ENCODE assay signal across 22 cellular contexts in genomic region chr6:40523505-40524172, GRCh38.
"Had no signal": no experiment of that assay in that cellular context is flagged by ENCODE, and none has a peak within 500 bp of the region (broad histone marks: within the 10 kb centered on the region; RNA-seq: fewer than 3 reads in every experiment).

No MANE protein-coding gene starts in this region.

- H3K27me3 ChIP-seq: cardiac muscle cell, right lobe of liver, tibial nerve had no signal

- H3K36me3 ChIP-seq: cardiac muscle cell, right lobe of liver, suprapubic skin, tibial nerve had no signal

- H3K9me3 ChIP-seq: right lobe of liver, suprapubic skin, tibial nerve had no signal

- H3K4me1 ChIP-seq: suprapubic skin, tibial nerve had no signal

- DNase-seq: activated CD4-positive, alpha-beta T cell treated with anti-CD3 and anti-CD28 coated beads, Interleukin-2, amount 10 ng/mL, durations not matched to agents 7 days and 5 days; activated CD4-positive, CD25-positive, alpha-beta regulatory T cell treated with anti-CD3 and anti-CD28 coated beads, Interleukin-2, amount 50 U/mL, for 72 hours; activated CD8-positive, alpha-beta memory T cell treated with anti-CD3 and anti-CD28 coated beads, Interleukin-2, amount 10 ng/mL, durations not matched to agents 7 days and 5 days; activated CD8-positive, alpha-beta T cell treated with anti-CD3 and anti-CD28 coated beads for 36 hours; activated effector memory CD4-positive, alpha-beta T cell treated with anti-CD3 and anti-CD28 coated beads, Interleukin-2, amount 50 U/mL, for 16 hours; activated naive CD4-positive, alpha-beta T cell treated with anti-CD3 and anti-CD28 coated beads, Interleukin-2, amount 10 ng/mL, durations not matched to agents 7 days and 5 days; activated T-cell treated with anti-CD3 and anti-CD28 coated beads for 4 hours; amygdala; erythroblast; foreskin melanocyte; islet precursor cell; left colon; mesenchymal stem cell; naive B cell; right lobe of liver; stimulated activated CD4-positive, alpha-beta T cell treated with anti-CD3 and anti-CD28 coated beads, Interleukin-1b, Interleukin-23, amount 100 ng/mL, for 48 hours; stimulated activated naive CD8-positive, alpha-beta T cell treated with anti-CD3 and anti-CD28 coated beads, Interleukin-15, amount 100 ng/mL, for 72 hours had no signal

- H3K27ac ChIP-seq: cardiac muscle cell, right lobe of liver, skin epidermis, suprapubic skin, tibial nerve, VCaP had no signal

- ATAC-seq: activated CD8-positive, alpha-beta memory T cell treated with anti-CD3 and anti-CD28 coated beads, Interleukin-2, amount 10 ng/mL, durations not matched to agents 7 days and 5 days; activated CD8-positive, alpha-beta T cell treated with anti-CD3 and anti-CD28 coated beads for 36 hours; left colon; right lobe of liver; stimulated activated naive CD8-positive, alpha-beta T cell treated with anti-CD3 and anti-CD28 coated beads, Interleukin-15, amount 100 ng/mL, for 72 hours had no signal

- H3K4me3 ChIP-seq: cardiac muscle cell, right lobe of liver, skin epidermis, suprapubic skin, tibial nerve had no signal
